ENCODE assay signal across 10 cellular contexts in genomic region chr6:43645613-43645964, GRCh38. TPM values are rescaled to one million over a fixed set of nuclear protein-coding genes. Genes with fewer than 3 reads are reported as not detected.
A peak's percentile ranks its signal among the peaks of the same experiment; 100 is the strongest.
DNase-seq lines count a peak whose midpoint lies in the region; ATAC-seq and TF ChIP-seq lines count a peak whose summit lies in the region.
"Had no signal": no experiment of that assay in that cellular context is flagged by ENCODE, and none has a peak within 500 bp of the region (broad histone marks: within the 10 kb centered on the region; RNA-seq: fewer than 3 reads in every experiment).

No MANE protein-coding gene starts in this region.

- peaks cover 0 to 23% of the 10 kb centered on the region in 2 donors for H3K36me3 ChIP-seq in left lung
- no peaks in the 10 kb centered on the region for H3K36me3 ChIP-seq in testis (ENCODE audit: low read depth, missing control alignments)

- H3K27me3 ChIP-seq in left lung (no peaks in the 10 kb centered on the region), testis (no peaks in the 10 kb centered on the region)
- H3K27me3 ChIP-seq: BLaER1 had no signal

- ATAC-seq in left lung = peak; percentile 4

- H3K9me3 ChIP-seq in left lung = no peaks in the 10 kb centered on the region
- no peaks in the 10 kb centered on the region for H3K9me3 ChIP-seq in testis
- H3K9me3 ChIP-seq: BLaER1 had no signal

- peak overlapping the region in 1 of 2 donors; percentile 78 for H3K27ac ChIP-seq in left lung
- H3K27ac ChIP-seq in testis = no peak overlapping the region
- H3K27ac ChIP-seq: BLaER1 had no signal

- DNase-seq in T-helper 1 cell = no peak
- no peak for DNase-seq in left lung
- DNase-seq in testis = no peak
- no peak for DNase-seq in NCI-H1105 treated with DMSO at 0.1 percent for 48 hours (lab: John Stamatoyannopoulos, UW)
- DNase-seq in NCI-H446 treated with DMSO at 0.1 percent for 48 hours (lab: John Stamatoyannopoulos, UW) = no peak
- no peak for DNase-seq in GM10266 (ENCODE audit: extremely low spot score)
- DNase-seq: Kasumi-1 had no signal

- H3K4me3 ChIP-seq in left lung = peak overlapping the region; percentile 27 to 58
- peak overlapping the region; percentile 54 to 63 for H3K4me3 ChIP-seq in testis
- H3K4me3 ChIP-seq: BLaER1 had no signal

- WGBS in testis, 2 donors = 24 to 31% methylated on average over 9 of the region's 9 CpGs

- peaks cover 6% of the 10 kb centered on the region for H3K36me3 Mint-ChIP-seq in T-helper 1 cell treated with Interleukin-12 subunit alpha and Interleukin-12 subunit beta and Interleukin-4 antibody, amounts not matched to agents 30 μg/mL and 1 μg/mL, for 36 hours (ENCODE audit: low read depth)
- H3K36me3 Mint-ChIP-seq in brain = peaks cover 11% of the 10 kb centered on the region

- no peaks in the 10 kb centered on the region for H3K9me3 Mint-ChIP-seq in T-helper 1 cell treated with Interleukin-12 subunit alpha and Interleukin-12 subunit beta and Interleukin-4 antibody, amounts not matched to agents 30 μg/mL and 1 μg/mL, for 36 hours
- peaks cover 0 to 3% (median 0%) of the 10 kb centered on the region in 5 experiments for H3K9me3 Mint-ChIP-seq in brain

- no peak for TF ChIP-seq POLR2A in testis (IDR thresholded peaks at IDR 0.05)

- intact Hi-C loops in left lung (cut with DNase I) (no loop called here), testis (cut with DNase I; ENCODE audit: low total_unique reads) (no loop called here)

- peaks cover 3% of the 10 kb centered on the region for H3K27me3 Mint-ChIP-seq in T-helper 1 cell treated with Interleukin-12 subunit alpha and Interleukin-12 subunit beta and Interleukin-4 antibody, amounts not matched to agents 30 μg/mL and 1 μg/mL, for 36 hours (ENCODE audit: low read depth)
- H3K27me3 Mint-ChIP-seq in brain = peaks cover 7% of the 10 kb centered on the region

- peaks cover 3 to 7% of the 10 kb centered on the region in 2 donors for H3K4me1 ChIP-seq in left lung
- H3K4me1 ChIP-seq in testis = no peaks in the 10 kb centered on the region
- H3K4me1 ChIP-seq: BLaER1 had no signal

- no peak for TF ChIP-seq CTCF in brain (conservative IDR thresholded peaks at IDR 0.05)
- TF ChIP-seq CTCF in left lung (IDR thresholded peaks at IDR 0.05) = no peak
- TF ChIP-seq CTCF in testis (IDR thresholded peaks at IDR 0.05) = no peak
- no peak for TF ChIP-seq CTCF in GM10266 (IDR thresholded peaks at IDR 0.05; ENCODE audit: control insufficient read depth, insufficient read depth, low read depth, missing control alignments)

- peaks cover 11% of the 10 kb centered on the region for H3K4me1 Mint-ChIP-seq in T-helper 1 cell treated with Interleukin-12 subunit alpha and Interleukin-12 subunit beta and Interleukin-4 antibody, amounts not matched to agents 30 μg/mL and 1 μg/mL, for 36 hours (ENCODE audit: low read depth)
- peaks cover 23% of the 10 kb centered on the region for H3K4me1 Mint-ChIP-seq in brain

- no peak overlapping the region for H3K27ac Mint-ChIP-seq in T-helper 1 cell treated with Interleukin-12 subunit alpha and Interleukin-12 subunit beta and Interleukin-4 antibody, amounts not matched to agents 30 μg/mL and 1 μg/mL, for 36 hours
- peak overlapping the region in 4 of 5 experiments; percentile 35 to 98 (median 81) for H3K27ac Mint-ChIP-seq in brain

- peak overlapping the region; percentile 85 for H3K4me3 Mint-ChIP-seq in T-helper 1 cell treated with Interleukin-12 subunit alpha and Interleukin-12 subunit beta and Interleukin-4 antibody, amounts not matched to agents 30 μg/mL and 1 μg/mL, for 36 hours
- H3K4me3 Mint-ChIP-seq in brain = peak overlapping the region; percentile 66 to 86 (median 84)

RNA-seq across cellular contexts. Expression of gene RSPH9, which starts 0.8 kb away (rescaled TPM):
- polyA plus RNA-seq in brain (ENCODE audit: insufficient read depth, low read depth, low replicate concordance) = 4.1 TPM
- total RNA-seq in left lung = 1 to 10 TPM in 1 of 2 donors, under 1 TPM in 1; 0.32 to 1.9 TPM
- 1 to 10 TPM; 6.1 to 8.3 TPM for total RNA-seq in testis
- polyA plus RNA-seq in testis (ENCODE audit: insufficient read depth, low read depth, low replicate concordance) = 22.8 TPM

RNA-seq across cellular contexts. Expression of gene MAD2L1BP, which starts 9.9 kb away (rescaled TPM):
- polyA plus RNA-seq in brain (ENCODE audit: insufficient read depth, low read depth, low replicate concordance) (32.9 TPM), testis (ENCODE audit: insufficient read depth, low read depth, low replicate concordance) (38.3 TPM)
- total RNA-seq in left lung (10 to 100 TPM; 19.3 to 24.6 TPM), testis (10 to 100 TPM; 40.5 to 42.4 TPM)

RNA-seq across cellular contexts. Expression of gene GTPBP2, which starts 16.5 kb away (rescaled TPM):
- 57.8 TPM for polyA plus RNA-seq in brain (ENCODE audit: insufficient read depth, low read depth, low replicate concordance)
- 10 to 100 TPM; 58.6 to 73.0 TPM for total RNA-seq in left lung
- 10 to 100 TPM; 59.5 to 64.7 TPM for total RNA-seq in testis
- polyA plus RNA-seq in testis (ENCODE audit: insufficient read depth, low read depth, low replicate concordance) = 59.0 TPM

RNA-seq across cellular contexts. Expression of gene MRPS18A, which starts 42.0 kb away (rescaled TPM):
- polyA plus RNA-seq in brain (ENCODE audit: insufficient read depth, low read depth, low replicate concordance) (89.2 TPM), testis (ENCODE audit: insufficient read depth, low read depth, low replicate concordance) (63.0 TPM)
- total RNA-seq in left lung (10 to 100 TPM; 27.0 to 32.5 TPM), testis (10 to 100 TPM; 37.5 to 48.6 TPM)
